ENCODE assay signal across 28 cellular contexts in the genomic region with DNA sequence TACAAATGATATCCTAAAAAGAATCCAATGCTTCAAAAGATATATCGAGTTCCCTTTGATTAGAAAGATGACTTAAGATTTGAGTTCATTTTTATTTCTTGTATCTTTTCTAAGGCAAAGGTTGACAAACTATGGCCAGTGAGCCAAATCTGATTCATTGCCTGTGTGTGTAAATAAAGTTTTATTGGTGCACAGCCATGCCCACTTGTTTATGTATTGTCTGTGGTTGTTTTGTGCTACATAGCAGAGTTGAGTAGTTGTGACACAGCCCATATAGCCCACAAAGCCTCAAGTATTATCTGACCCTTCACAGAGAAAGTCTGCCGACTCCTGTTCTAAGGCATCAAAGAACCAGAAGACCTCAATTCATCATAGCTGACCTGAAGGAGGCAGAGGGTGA. TPM values are rescaled to one million over a fixed set of nuclear protein-coding genes. Genes with fewer than 3 reads are reported as not detected.
"Had no signal": no experiment of that assay in that cellular context is flagged by ENCODE, and none has a peak within 500 bp of the region (broad histone marks: within the 10 kb centered on the region; RNA-seq: fewer than 3 reads in every experiment).

No MANE protein-coding gene starts in this region.

- ATAC-seq: left cardiac atrium; left lobe of liver; lower lobe of right lung; naive thymus-derived CD8-positive, alpha-beta T cell; sciatic nerve; stimulated activated naive B cell treated with anti-CD40 and anti-IgM and Interleukin-4, amounts not matched to agents 10 μg/mL and 1 μg/mL and 100 μg/mL, for 72 hours; stimulated activated naive CD8-positive, alpha-beta T cell treated with anti-CD3 and anti-CD28 coated beads, Interleukin-15, Interleukin-2, amounts not matched to agents 100 U/mL and 50 U/mL, for 24 hours had no signal

- H3K4me1 ChIP-seq: lower lobe of right lung, neural progenitor cell, parathyroid adenoma, right atrium auricular region, stomach, testis, thyroid gland, transverse colon, upper lobe of left lung, vagina had no signal

- H3K4me2 ChIP-seq: neural progenitor cell had no signal

- H2AFZ ChIP-seq: neural progenitor cell, parathyroid adenoma had no signal

- H3K4me3 ChIP-seq: lower lobe of right lung, neural progenitor cell, right atrium auricular region, skin epidermis, stomach, testis, thyroid gland, transverse colon, upper lobe of left lung, vagina had no signal

- H3K27ac ChIP-seq: lower lobe of right lung, neural progenitor cell, neutrophil, parathyroid adenoma, right atrium auricular region, skin epidermis, stomach, testis, thyroid gland, transverse colon, upper lobe of left lung, vagina had no signal

- H3K79me2 ChIP-seq: parathyroid adenoma had no signal

- FAIRE-seq: keratinocyte had no signal

- H3K27me3 ChIP-seq: neural progenitor cell, neutrophil, right atrium auricular region, stomach, testis, thyroid gland, transverse colon, upper lobe of left lung, vagina had no signal

- H3K9me3 ChIP-seq: lower lobe of right lung, neutrophil, right atrium auricular region, stomach, testis, thyroid gland, transverse colon, upper lobe of left lung, vagina had no signal

- H3K9ac ChIP-seq: neural progenitor cell, parathyroid adenoma had no signal

- DNase-seq: hippocampal formation; kidney glomerular epithelial cell; left cardiac atrium; lower lobe of right lung; mammary epithelial cell; mesenchymal stem cell; naive thymus-derived CD8-positive, alpha-beta T cell; occipital lobe; stimulated activated CD4-positive, alpha-beta T cell treated with anti-CD3 and anti-CD28 coated beads, Interleukin-12 subunit alpha, Interleukin-12 subunit beta, amount 100 ng/mL, for 4 hours; stimulated activated CD4-positive, alpha-beta T cell treated with anti-CD3 and anti-CD28 coated beads, Interleukin-15, amount 100 ng/mL, for 24 hours; stimulated activated CD4-positive, alpha-beta T cell treated with anti-CD3 and anti-CD28 coated beads, Interleukin-2, amount 100 ng/mL, for 24 hours; stimulated activated CD4-positive, alpha-beta T cell treated with anti-CD3 and anti-CD28 coated beads, Interleukin-4, amount 100 ng/mL, for 1 hour; stimulated activated naive B cell treated with anti-CD40 and anti-IgM and Interleukin-4, amounts not matched to agents 10 μg/mL and 1 μg/mL and 100 μg/mL, for 72 hours; stimulated activated naive CD8-positive, alpha-beta T cell treated with anti-CD3 and anti-CD28 coated beads, Interleukin-15, Interleukin-2, amounts not matched to agents 100 U/mL and 50 U/mL, for 24 hours; stomach; testis; thyroid gland; transverse colon; upper lobe of left lung had no signal

RNA-seq across cellular contexts. Expression of a gene that starts 57.1 kb away (rescaled TPM):
- polyA plus RNA-seq: naive thymus-derived CD8-positive, alpha-beta T cell had no signal
